In the genomic region with DNA sequence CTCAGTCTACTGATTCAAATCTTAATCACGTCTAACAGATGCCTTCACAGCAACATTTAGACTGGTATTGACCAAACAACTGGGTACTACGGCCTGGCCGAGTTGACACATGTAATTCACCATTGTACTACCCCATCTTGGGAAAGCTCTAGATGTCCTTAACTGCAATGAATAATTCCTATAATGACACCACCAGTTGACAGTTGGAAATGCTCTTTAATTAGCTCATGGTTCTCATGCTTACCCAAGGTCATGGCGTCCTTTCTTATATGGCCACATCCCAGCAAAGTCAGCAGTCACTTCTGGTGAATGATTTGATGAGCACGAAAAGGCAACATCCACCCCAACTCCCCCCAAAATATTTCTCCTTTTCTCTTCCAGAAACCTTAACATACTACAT, we compare ENCODE assay signal across 3 cellular contexts.
"Had no signal": no experiment of that assay in that cellular context is flagged by ENCODE, and none has a peak within 500 bp of the region (broad histone marks: within the 10 kb centered on the region; RNA-seq: fewer than 3 reads in every experiment).

No MANE protein-coding gene starts in this region.

- H3K4me3 ChIP-seq: GM12878 had no signal

- ATAC-seq: GM12878 had no signal

- DNase-seq: GDM1, GF-D8 had no signal
